In genomic region chr4:48578132-48578964, GRCh38 we compare ENCODE assay signal across 8 cellular contexts.
DNase-seq lines count a peak whose midpoint lies in the region; ATAC-seq and TF ChIP-seq lines count a peak whose summit lies in the region.

No MANE protein-coding gene starts in this region.

- DNase-seq in Caco-2 (peak; percentile 45 to 61), NCI-H748 treated with DMSO at 0.1 percent for 48 hours (lab: John Stamatoyannopoulos, UW) (peak; percentile 46), activated T-cell treated with anti-CD3 and anti-CD28 coated beads for 48 hours (ENCODE audit: low read depth) (peak; percentile 8), fibroblast of pulmonary artery (ENCODE audit: low read depth) (peak; percentile 88), neural crest cell (ENCODE audit: low read depth, low spot score) (peak; percentile 55), uterus (peak; percentile 22 to 66)

- H3K4me3 ChIP-seq in Caco-2 (ENCODE audit: low read depth, low read length) (no peak overlapping the region), fibroblast of pulmonary artery (replicated peaks; ENCODE audit: low read depth, low read length) (no peak overlapping the region), uterus (no peak overlapping the region)

- H3K27me3 Mint-ChIP-seq in Caco-2 (ENCODE audit: insufficient read depth, unreplicated experiment) = no peaks in the 10 kb centered on the region
- H3K27me3 Mint-ChIP-seq in neural crest cell (ENCODE audit: low read depth) = no peaks in the 10 kb centered on the region

- H3K36me3 Mint-ChIP-seq in Caco-2 (ENCODE audit: insufficient read depth, unreplicated experiment) (no peaks in the 10 kb centered on the region), neural crest cell (ENCODE audit: low read depth) (peaks cover 7% of the 10 kb centered on the region)

- no peaks in the 10 kb centered on the region for H3K4me1 ChIP-seq in Caco-2
- H3K4me1 ChIP-seq in uterus = no peaks in the 10 kb centered on the region

- H3K27ac Mint-ChIP-seq in Caco-2 (ENCODE audit: unreplicated experiment) (no peak overlapping the region), neural crest cell (ENCODE audit: unreplicated experiment) (no peak overlapping the region)

- no peak for TF ChIP-seq POLR2A in uterus (IDR thresholded peaks at IDR 0.05)

- H3K4me1 Mint-ChIP-seq in Caco-2 (ENCODE audit: low read depth, unreplicated experiment) (no peaks in the 10 kb centered on the region), neural crest cell (no peaks in the 10 kb centered on the region)

- POLR2A ChIA-PET in Caco-2 (lab: Charles Lee) = no interaction called here

- BruUV-seq in Caco-2 (replicated peaks; lab: Mats Ljungman, UMichigan) = no TSS peak

- peak overlapping the region in 1 of 2 donors; percentile 17 for H3K27ac ChIP-seq in uterus

- CTCF ChIA-PET in Caco-2 (lab: Charles Lee) = interaction anchor here (0.6 to 1.5 kb wide), 9 partner anchors 18 to 318 kb away, joined by 3 to 8 read pairs (median 4); no protein-coding TSS in a partner anchor

- no peaks in the 10 kb centered on the region for H3K9me3 Mint-ChIP-seq in Caco-2 (ENCODE audit: unreplicated experiment)
- H3K9me3 Mint-ChIP-seq in neural crest cell = no peaks in the 10 kb centered on the region

- H3K27me3 ChIP-seq in Caco-2 (replicated peaks; ENCODE audit: control insufficient read depth, insufficient read depth, low read length) = no peaks in the 10 kb centered on the region
- no peaks in the 10 kb centered on the region for H3K27me3 ChIP-seq in uterus

- no peaks in the 10 kb centered on the region; the same call in 1 of the 2 replicates for H3K36me3 ChIP-seq in Caco-2 (ENCODE audit: control insufficient read depth, insufficient read depth, low read length)
- no peaks in the 10 kb centered on the region for H3K36me3 ChIP-seq in uterus

- ATAC-seq in GM19395 (IDR thresholded peaks at IDR 0.05; ENCODE audit: unreplicated experiment) (peak; percentile 75), HG03575 (IDR thresholded peaks at IDR 0.05; ENCODE audit: extremely low read depth, insufficient number of reproducible peaks, low FRiP score, unreplicated experiment) (peak; percentile 52)

- no peaks in the 10 kb centered on the region for H3K9me3 ChIP-seq in Caco-2
- H3K9me3 ChIP-seq in uterus = no peaks in the 10 kb centered on the region

- intact Hi-C loops in Caco-2 (cut with micrococcal nuclease; ENCODE audit: unreplicated experiment) = loop anchor here (1.0 to 10.0 kb wide), 5 partner anchors 104 to 385 kb away; partner anchors contain the start of genes FRYL and OCIAD1
- intact Hi-C loops in uterus (cut with DNase I; ENCODE audit: low total_unique reads) = no loop called here

- H3K4me3 Mint-ChIP-seq in Caco-2 (ENCODE audit: unreplicated experiment) (no peak overlapping the region), neural crest cell (no peak overlapping the region)

- peak; percentile 68 to 73 for TF ChIP-seq CTCF in Caco-2 (IDR thresholded peaks at IDR 0.05; ENCODE audit: insufficient read depth in 1 of 2, low read depth in 1 of 2, low read length in 1 of 2, severe bottlenecking in 1 of 2, unreplicated experiment in 1 of 2)
- peak; percentile 90 for TF ChIP-seq CTCF in fibroblast of pulmonary artery (IDR thresholded peaks at IDR 0.05; ENCODE audit: low read length, missing control alignments)
- TF ChIP-seq CTCF in neural crest cell (conservative IDR thresholded peaks at IDR 0.05) = peak; percentile 91
- TF ChIP-seq CTCF in uterus (IDR thresholded peaks at IDR 0.05) = peak; percentile 79 to 88 (median 85)

Comparison
In these comparisons a context has a peak if more than half of its experiments do, and no peak if none do; other contexts are left out.
1. DNase-seq: peak in every context shown above with its lines; median percentile 88 in fibroblast of pulmonary artery; 55 in neural crest cell; 53 in Caco-2; 46 in NCI-H748 treated with DMSO at 0.1 percent for 48 hours; 44 in uterus; 8 in activated T-cell treated with anti-CD3 and anti-CD28 coated beads for 48 hours.